26 cellular contexts compared by ENCODE assay signal in the genomic region with DNA sequence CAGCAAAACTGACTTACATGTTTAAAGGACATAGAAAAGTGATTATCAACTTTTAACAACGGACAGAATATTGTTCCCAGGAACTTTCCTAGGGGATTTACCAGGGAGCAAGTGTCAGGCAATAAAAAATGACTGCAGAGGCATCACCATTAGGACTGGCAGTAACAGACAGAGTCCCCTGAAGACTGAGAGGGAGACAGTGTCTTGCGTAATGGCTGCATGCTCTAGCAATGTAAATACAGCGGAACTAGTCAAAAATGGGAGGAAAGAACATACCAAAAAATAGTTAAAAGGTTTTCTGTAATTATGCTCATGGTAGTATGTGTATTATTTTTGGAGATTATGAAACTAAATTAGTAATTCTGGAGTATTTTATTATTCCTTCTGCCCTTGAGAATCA.
DNase-seq lines count a peak whose midpoint lies in the region; ATAC-seq, FAIRE-seq and TF ChIP-seq lines count a peak whose summit lies in the region.
"Had no signal": no experiment of that assay in that cellular context is flagged by ENCODE, and none has a peak within 500 bp of the region (broad histone marks: within the 10 kb centered on the region; RNA-seq: fewer than 3 reads in every experiment).

No MANE protein-coding gene starts in this region.

- H2AFZ ChIP-seq in H1 (ENCODE audit: low read length) = no peak overlapping the region

- H3K4me1 ChIP-seq in H1 (replicated peaks in 1 of 4; ENCODE audit: control insufficient read depth in 3 of 4, insufficient read depth in 4 of 4, low read length in 3 of 4) (no peaks in the 10 kb centered on the region), right lobe of liver (peaks cover 0 to 12% (median 0%) of the 10 kb centered on the region in 4 donors), heart right ventricle (peaks cover 0 to 10% (median 4%) of the 10 kb centered on the region in 9 donors)
- H3K4me1 ChIP-seq: BE2C had no signal

- H3K27me3 Mint-ChIP-seq in activated naive CD4-positive, alpha-beta T cell treated with anti-CD3 and anti-CD28 coated beads for 36 hours (ENCODE audit: low read depth) = no peaks in the 10 kb centered on the region
- H3K27me3 Mint-ChIP-seq: CD8-positive, alpha-beta memory T cell had no signal

- H4K91ac ChIP-seq in H1 (replicated peaks; ENCODE audit: insufficient read length, low read length) = no peak overlapping the region

- ATAC-seq in right lobe of liver = peak; percentile 52 to 80 (median 61)
- no peak for ATAC-seq in heart right ventricle
- ATAC-seq in HG03025 (IDR thresholded peaks at IDR 0.05; ENCODE audit: low FRiP score, unreplicated experiment) = no peak
- ATAC-seq: Panc1 had no signal

- no peaks in the 10 kb centered on the region for H3K79me2 ChIP-seq in H1 (ENCODE audit: control insufficient read depth in 1 of 2, insufficient read depth in 2 of 2, low read length in 2 of 2)

- no peaks in the 10 kb centered on the region for H3K23me2 ChIP-seq in H1 (ENCODE audit: low read depth, low read length)

- no peak overlapping the region for H2BK20ac ChIP-seq in H1 (ENCODE audit: low read length)

- intact Hi-C loops in right lobe of liver (cut with DNase I) (no loop called here), heart right ventricle (cut with DNase I) (no loop called here)
- intact Hi-C loops in activated naive CD4-positive, alpha-beta T cell treated with anti-CD3 and anti-CD28 coated beads for 36 hours (cut with micrococcal nuclease) = no loop called here

- peaks cover 16% of the 10 kb centered on the region for H3K36me3 Mint-ChIP-seq in activated naive CD4-positive, alpha-beta T cell treated with anti-CD3 and anti-CD28 coated beads for 36 hours (ENCODE audit: low read depth)

- TF ChIP-seq POLR2A in H1 (IDR thresholded peaks at IDR 0.05; ENCODE audit: control extremely low read depth in 1 of 2, low read depth in 2 of 2, low read length in 2 of 2) (no peak), right lobe of liver (IDR thresholded peaks at IDR 0.05) (no peak)

- no peak overlapping the region for H2BK120ac ChIP-seq in H1 (replicated peaks; ENCODE audit: low read depth, low read length)

- no peak overlapping the region for H2BK15ac ChIP-seq in H1 (ENCODE audit: low read length)

- no peak overlapping the region for H2BK12ac ChIP-seq in H1 (ENCODE audit: low read depth, low read length)

- no peak overlapping the region for H3K9ac ChIP-seq in H1 (replicated peaks in 1 of 4; ENCODE audit: extremely low read depth in 1 of 4, low read depth in 3 of 4, low read length in 3 of 4)
- H3K9ac ChIP-seq: SK-N-SH had no signal

- H3K36me3 ChIP-seq in H1 (ENCODE audit: control insufficient read depth in 2 of 4, insufficient read depth in 4 of 4, low read length in 3 of 4) = no peaks in the 10 kb centered on the region
- no peaks in the 10 kb centered on the region for H3K36me3 ChIP-seq in right lobe of liver
- no peaks in the 10 kb centered on the region for H3K36me3 ChIP-seq in heart right ventricle
- H3K36me3 ChIP-seq: BE2C had no signal

- no peaks in the 10 kb centered on the region for H4K20me1 ChIP-seq in H1 (replicated peaks in 1 of 2; ENCODE audit: control insufficient read depth in 1 of 2, insufficient read depth in 2 of 2, low read length in 2 of 2)

- H3K4me2 ChIP-seq in H1 (ENCODE audit: insufficient read depth in 1 of 2, low read depth in 2 of 2, low read length in 2 of 2) = no peak overlapping the region
- H3K4me2 ChIP-seq: SK-N-SH had no signal

- no peak for TF ChIP-seq CTCF in H1 (IDR thresholded peaks at IDR 0.05; ENCODE audit: control extremely low read depth in 1 of 3, insufficient read depth in 1 of 3, low read depth in 1 of 3, low read length in 3 of 3)
- no peak for TF ChIP-seq CTCF in right lobe of liver (IDR thresholded peaks at IDR 0.05)
- TF ChIP-seq CTCF in heart right ventricle (IDR thresholded peaks at IDR 0.05) = no peak

- no peak overlapping the region for H2BK5ac ChIP-seq in H1 (ENCODE audit: low read depth, low read length)

- H3K23ac ChIP-seq in H1 (ENCODE audit: insufficient read length) = no peak overlapping the region

- DNase-seq in SIG-M5 treated with dmso at 0.1 percent for 504 hours (lab: John Stamatoyannopoulos, UW; ENCODE audit: unreplicated experiment) (peak; percentile 50), SIG-M5 (lab: John Stamatoyannopoulos, UW) (no peak), MV-4-11 (lab: John Stamatoyannopoulos, UW) (peak; percentile 46), H1 (ENCODE audit: low read depth in 1 of 2, low spot score in 2 of 2) (no peak), right lobe of liver (no peak), heart right ventricle (no peak)
- DNase-seq in activated naive CD4-positive, alpha-beta T cell treated with anti-CD3 and anti-CD28 coated beads for 36 hours = no peak
- DNase-seq: ACHN; BE2C; CD8-positive, alpha-beta memory T cell; DMS 273 treated with DMSO at 0.1 percent for 48 hours; DMS79 treated with DMSO at 0.1 percent for 48 hours; GF-D8; GOT3; HCEC 1CT; KG1; NCI-H2029; NCI-H446 treated with DMSO at 0.1 percent for 48 hours; NCI-H526; SHP77 treated with DMSO at 0.1 percent for 48 hours; SK-N-SH had no signal

- no peak overlapping the region for H3K27ac Mint-ChIP-seq in activated naive CD4-positive, alpha-beta T cell treated with anti-CD3 and anti-CD28 coated beads for 36 hours
- H3K27ac Mint-ChIP-seq: CD14-positive monocyte; CD8-positive, alpha-beta memory T cell had no signal

- H4K5ac ChIP-seq in H1 (ENCODE audit: insufficient read length, low read depth, low read length) = no peak overlapping the region

- H3K9me3 Mint-ChIP-seq in activated naive CD4-positive, alpha-beta T cell treated with anti-CD3 and anti-CD28 coated beads for 36 hours = peaks cover 2% of the 10 kb centered on the region
- H3K9me3 Mint-ChIP-seq: CD14-positive monocyte had no signal

- H3K4me3 Mint-ChIP-seq in activated naive CD4-positive, alpha-beta T cell treated with anti-CD3 and anti-CD28 coated beads for 36 hours = no peak overlapping the region
- H3K4me3 Mint-ChIP-seq: CD14-positive monocyte; CD8-positive, alpha-beta memory T cell had no signal

- H3K4ac ChIP-seq in H1 (replicated peaks; ENCODE audit: insufficient read length, low read depth, low read length) = no peak overlapping the region

- CTCF ChIA-PET in H1 (lab: Charles Lee; ENCODE audit: partially characterized antibody) = no interaction called here
- CTCF ChIA-PET in activated naive CD4-positive, alpha-beta T cell treated with anti-CD3 and anti-CD28 coated beads for 36 hours (lab: Charles Lee) = no interaction called here

- H4K8ac ChIP-seq in H1 (ENCODE audit: extremely low read depth, insufficient read depth, low read length) = no peak overlapping the region

- TF ChIP-seq RAD21 in H1 (IDR thresholded peaks at IDR 0.05 in 1 of 2, conservative IDR thresholded peaks at IDR 0.05 in 1 of 2; ENCODE audit: low read depth in 2 of 2, low read length in 2 of 2) = no peak

- peaks cover 6% of the 10 kb centered on the region for H3K4me1 Mint-ChIP-seq in activated naive CD4-positive, alpha-beta T cell treated with anti-CD3 and anti-CD28 coated beads for 36 hours (ENCODE audit: low read depth)
- H3K4me1 Mint-ChIP-seq: CD14-positive monocyte had no signal

- no peak for FAIRE-seq in H1 (lab: Jason Lieb, UNC)
- FAIRE-seq: GM12891 had no signal

- H3K56ac ChIP-seq in H1 (replicated peaks; ENCODE audit: insufficient read length, low read depth, low read length) = no peak overlapping the region

- H3K4me3 ChIP-seq in H1 (ENCODE audit: extremely low read depth in 1 of 4, insufficient read depth in 2 of 4, low read depth in 3 of 4, low read length in 4 of 4) (no peak overlapping the region), right lobe of liver (no peak overlapping the region), heart right ventricle (no peak overlapping the region)

- H3K27me3 ChIP-seq in H1 (replicated peaks in 1 of 4; ENCODE audit: control insufficient read depth in 3 of 4, extremely low read depth in 1 of 4, insufficient read depth in 3 of 4, low read length in 3 of 4) (no peaks in the 10 kb centered on the region), right lobe of liver (no peaks in the 10 kb centered on the region), heart right ventricle (no peaks in the 10 kb centered on the region)
- H3K27me3 ChIP-seq: BE2C had no signal

- H3K18ac ChIP-seq in H1 (ENCODE audit: extremely low read depth, low read length) = no peak overlapping the region

- H3K27ac ChIP-seq in H1 (ENCODE audit: low read depth, low read length) (no peak overlapping the region), right lobe of liver (no peak overlapping the region), heart right ventricle (no peak overlapping the region)
- H3K27ac ChIP-seq: 22Rv1 had no signal

- WGBS in H1 (ENCODE audit: extremely low coverage in 1 of 2, insufficient coverage in 1 of 2, insufficient read length in 1 of 2, insufficient replicate concordance in 2 of 2, low coverage in 1 of 2, low lambda C conversion rate in 2 of 2, missing lambda C conversion rate in 1 of 2), 2 experiments = 90% methylated on average over 3 of the region's 3 CpGs; no CpG with 5 or more reads in 1 of the 2 experiments
- WGBS in right lobe of liver (ENCODE audit: insufficient coverage, low coverage, low lambda C conversion rate, missing lambda C conversion rate) = 34% methylated on average over 3 of the region's 3 CpGs
- WGBS in heart right ventricle, 2 donors = 87 to 90% methylated on average over 3 of the region's 3 CpGs

- H2AK5ac ChIP-seq in H1 (ENCODE audit: low read depth, low read length) = no peak overlapping the region

- POLR2A ChIA-PET in H1 (lab: Charles Lee; ENCODE audit: partially characterized antibody) = no interaction called here

- no peak for TF ChIP-seq EP300 in H1 (IDR thresholded peaks at IDR 0.05; ENCODE audit: borderline replicate concordance in 1 of 2, low read depth in 2 of 2, low read length in 2 of 2)

- H3K14ac ChIP-seq in H1 (ENCODE audit: insufficient read length) = no peak overlapping the region

- H3K9me3 ChIP-seq in H1 (ENCODE audit: insufficient read depth in 2 of 2, low read depth in 1 of 2, low read length in 1 of 2) (no peaks in the 10 kb centered on the region), right lobe of liver (no peaks in the 10 kb centered on the region), heart right ventricle (no peaks in the 10 kb centered on the region)
- H3K9me3 ChIP-seq: BE2C, SK-N-SH had no signal

- no peaks in the 10 kb centered on the region for H3K79me1 ChIP-seq in H1 (ENCODE audit: low read depth, low read length)

TF ChIP-seq in H1, 55 proteins besides CTCF, POLR2A, EP300 and RAD21:
- TF ChIP-seq, protein P1, sequence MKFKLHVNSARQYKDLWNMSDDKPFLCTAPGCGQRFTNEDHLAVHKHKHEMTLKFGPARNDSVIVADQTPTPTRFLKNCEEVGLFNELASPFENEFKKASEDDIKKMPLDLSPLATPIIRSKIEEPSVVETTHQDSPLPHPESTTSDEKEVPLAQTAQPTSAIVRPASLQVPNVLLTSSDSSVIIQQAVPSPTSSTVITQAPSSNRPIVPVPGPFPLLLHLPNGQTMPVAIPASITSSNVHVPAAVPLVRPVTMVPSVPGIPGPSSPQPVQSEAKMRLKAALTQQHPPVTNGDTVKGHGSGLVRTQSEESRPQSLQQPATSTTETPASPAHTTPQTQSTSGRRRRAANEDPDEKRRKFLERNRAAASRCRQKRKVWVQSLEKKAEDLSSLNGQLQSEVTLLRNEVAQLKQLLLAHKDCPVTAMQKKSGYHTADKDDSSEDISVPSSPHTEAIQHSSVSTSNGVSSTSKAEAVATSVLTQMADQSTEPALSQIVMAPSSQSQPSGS (IDR thresholded peaks at IDR 0.05; ENCODE audit: low read length) = no peak
- peak; percentile 76 for TF ChIP-seq CEBPB (IDR thresholded peaks at IDR 0.05; ENCODE audit: low read depth, low read length)
TF ChIP-seq in H1: peak in this region for 1.

Comparison
In these comparisons a context has a peak if more than half of its experiments do, and no peak if none do; other contexts are left out.
1. DNase-seq: peak in SIG-M5 treated with dmso at 0.1 percent for 504 hours (single experiment) and MV-4-11 (single experiment); none in SIG-M5 (single experiment), H1 (0 of 2), right lobe of liver (0 of 3), heart right ventricle (0 of 2) and activated naive CD4-positive, alpha-beta T cell treated with anti-CD3 and anti-CD28 coated beads for 36 hours (single experiment).
2. ATAC-seq: peak in right lobe of liver (4 of 4); none in heart right ventricle (0 of 8) and HG03025 (single experiment).